ENCODE assay signal across 24 cellular contexts in the genomic region with DNA sequence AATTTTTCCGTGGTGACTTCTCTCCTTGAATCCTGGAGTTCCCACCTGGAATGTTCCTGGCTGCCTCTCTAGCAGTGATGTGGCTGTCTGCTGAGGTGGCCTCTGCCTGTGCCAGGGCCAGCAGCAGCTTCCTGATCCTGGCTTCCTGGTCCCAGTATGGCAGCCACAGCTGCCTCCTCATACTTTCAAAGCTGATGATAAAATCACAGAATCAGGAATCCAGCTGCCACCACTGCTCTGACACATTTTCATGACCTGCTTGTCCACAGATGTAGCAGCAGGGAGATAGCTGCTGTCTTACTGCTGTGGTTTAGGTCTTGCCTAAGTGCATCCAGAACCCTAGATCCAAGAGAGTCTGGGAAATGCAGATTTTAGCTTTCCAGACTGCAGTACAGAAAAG.
"Had no signal": no experiment of that assay in that cellular context is flagged by ENCODE, and none has a peak within 500 bp of the region (broad histone marks: within the 10 kb centered on the region; RNA-seq: fewer than 3 reads in every experiment).

No MANE protein-coding gene starts in this region.

- H3K4me3 ChIP-seq: lung, tibial artery, uterus had no signal

- DNase-seq: activated B cell treated with CpG ODN at 0.5 μM for 24 hours; activated CD4-positive, alpha-beta memory T cell treated with anti-CD3 and anti-CD28 coated beads for 36 hours; activated CD4-positive, alpha-beta T cell treated with anti-CD3 and anti-CD28 coated beads for 4 hours; activated CD8-positive, alpha-beta memory T cell treated with anti-CD3 and anti-CD28 coated beads, Interleukin-2, amount 10 ng/mL, durations not matched to agents 7 days and 5 days; activated naive CD4-positive, alpha-beta T cell treated with Interleukin-2 at 50 U/mL for 16 hours; activated naive CD8-positive, alpha-beta T cell treated with anti-CD3 and anti-CD28 coated beads, Interleukin-2, amount 10 ng/mL, durations not matched to agents 7 days and 5 days; caudate nucleus; effector memory CD8-positive, alpha-beta T cell; foreskin melanocyte; glutamatergic neuron; hypothalamus; islet precursor cell; nephron progenitor cell; nucleus accumbens; retina; stimulated activated CD4-positive, alpha-beta T cell treated with anti-CD3 and anti-CD28 coated beads, Interleukin-12 subunit alpha, Interleukin-12 subunit beta, amount 100 ng/mL, for 4 hours; stimulated activated CD4-positive, alpha-beta T cell treated with anti-CD3 and anti-CD28 coated beads, Interleukin-1b, Interleukin-23, amount 100 ng/mL, for 48 hours; stimulated activated CD8-positive, alpha-beta memory T cell treated with anti-CD3 and anti-CD28 coated beads, Interleukin-4, amount 100 ng/mL, for 48 hours; stimulated activated naive CD4-positive, alpha-beta T cell; T-helper 9 cell; tibial artery; uterus had no signal

- ATAC-seq: activated CD8-positive, alpha-beta memory T cell treated with anti-CD3 and anti-CD28 coated beads, Interleukin-2, amount 10 ng/mL, durations not matched to agents 7 days and 5 days; effector memory CD8-positive, alpha-beta T cell; left lobe of liver had no signal

- H3K27ac ChIP-seq: tibial artery, uterus had no signal

- H3K4me1 ChIP-seq: tibial artery had no signal

- H3K36me3 ChIP-seq: tibial artery, uterus had no signal

- H3K9me3 ChIP-seq: uterus had no signal

- H3K27me3 ChIP-seq: tibial artery, uterus had no signal
